Comparison of ENCODE assay signal across 1 cellular context in genomic region chr5:141825241-141825671, GRCh38.
TF ChIP-seq lines count a peak whose summit lies in the region.

No MANE protein-coding gene starts in this region.

TF ChIP-seq in GM23338, 12 proteins besides CTCF, POLR2A, EP300 and RAD21:
- TF ChIP-seq, protein P1, sequence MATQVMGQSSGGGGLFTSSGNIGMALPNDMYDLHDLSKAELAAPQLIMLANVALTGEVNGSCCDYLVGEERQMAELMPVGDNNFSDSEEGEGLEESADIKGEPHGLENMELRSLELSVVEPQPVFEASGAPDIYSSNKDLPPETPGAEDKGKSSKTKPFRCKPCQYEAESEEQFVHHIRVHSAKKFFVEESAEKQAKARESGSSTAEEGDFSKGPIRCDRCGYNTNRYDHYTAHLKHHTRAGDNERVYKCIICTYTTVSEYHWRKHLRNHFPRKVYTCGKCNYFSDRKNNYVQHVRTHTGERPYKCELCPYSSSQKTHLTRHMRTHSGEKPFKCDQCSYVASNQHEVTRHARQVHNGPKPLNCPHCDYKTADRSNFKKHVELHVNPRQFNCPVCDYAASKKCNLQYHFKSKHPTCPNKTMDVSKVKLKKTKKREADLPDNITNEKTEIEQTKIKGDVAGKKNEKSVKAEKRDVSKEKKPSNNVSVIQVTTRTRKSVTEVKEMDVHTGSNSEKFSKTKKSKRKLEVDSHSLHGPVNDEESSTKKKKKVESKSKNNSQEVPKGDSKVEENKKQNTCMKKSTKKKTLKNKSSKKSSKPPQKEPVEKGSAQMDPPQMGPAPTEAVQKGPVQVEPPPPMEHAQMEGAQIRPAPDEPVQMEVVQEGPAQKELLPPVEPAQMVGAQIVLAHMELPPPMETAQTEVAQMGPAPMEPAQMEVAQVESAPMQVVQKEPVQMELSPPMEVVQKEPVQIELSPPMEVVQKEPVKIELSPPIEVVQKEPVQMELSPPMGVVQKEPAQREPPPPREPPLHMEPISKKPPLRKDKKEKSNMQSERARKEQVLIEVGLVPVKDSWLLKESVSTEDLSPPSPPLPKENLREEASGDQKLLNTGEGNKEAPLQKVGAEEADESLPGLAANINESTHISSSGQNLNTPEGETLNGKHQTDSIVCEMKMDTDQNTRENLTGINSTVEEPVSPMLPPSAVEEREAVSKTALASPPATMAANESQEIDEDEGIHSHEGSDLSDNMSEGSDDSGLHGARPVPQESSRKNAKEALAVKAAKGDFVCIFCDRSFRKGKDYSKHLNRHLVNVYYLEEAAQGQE (IDR thresholded peaks at IDR 0.05; ENCODE audit: unreplicated experiment): no peak
